Comparison of ENCODE assay signal across 20 cellular contexts in the genomic region with DNA sequence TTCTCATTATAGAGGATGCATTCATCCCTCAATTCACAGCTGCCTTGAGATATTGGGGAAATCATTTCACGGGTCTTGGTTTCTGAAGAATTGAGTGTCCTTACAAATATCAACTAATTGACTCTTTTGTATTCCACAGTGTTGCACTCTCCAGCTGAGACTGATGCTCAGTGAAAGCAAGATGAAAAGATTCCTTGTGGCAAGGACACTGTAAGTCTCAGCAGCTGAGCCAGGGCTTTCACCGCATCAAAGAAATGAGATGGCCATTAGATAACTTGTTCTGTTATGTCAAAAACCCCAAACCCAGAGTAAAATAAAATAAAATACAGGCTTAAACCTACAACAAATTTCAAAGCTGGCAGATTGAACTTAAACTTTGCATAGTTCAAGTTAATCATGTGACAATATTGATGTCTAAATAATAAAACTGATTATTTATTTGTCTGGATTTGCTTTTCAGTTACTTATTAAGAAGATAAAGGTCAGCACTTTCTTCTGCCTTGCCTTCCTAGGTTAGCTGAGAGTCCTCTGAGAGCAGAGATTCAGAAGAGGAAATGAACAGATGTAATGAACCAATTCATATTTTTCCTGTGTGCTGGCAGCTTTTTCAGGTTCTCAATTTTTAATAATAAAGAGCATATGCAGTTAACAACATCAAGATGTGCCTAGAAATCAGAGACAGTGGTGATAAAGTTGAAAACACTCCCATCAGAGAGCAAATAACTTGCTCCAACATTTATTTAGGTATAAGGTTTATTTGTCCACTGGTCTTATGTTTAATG.
A peak's percentile ranks its signal among the peaks of the same experiment; 100 is the strongest.
DNase-seq lines count a peak whose midpoint lies in the region; ATAC-seq and TF ChIP-seq lines count a peak whose summit lies in the region.
"Had no signal": no experiment of that assay in that cellular context is flagged by ENCODE, and none has a peak within 500 bp of the region (broad histone marks: within the 10 kb centered on the region; RNA-seq: fewer than 3 reads in every experiment).

No MANE protein-coding gene starts in this region.

- no peak overlapping the region for H3K4me3 ChIP-seq in SK-N-SH (ENCODE audit: low read depth in 2 of 2, low read length in 1 of 2)
- no peak overlapping the region for H3K4me3 ChIP-seq in foreskin fibroblast (ENCODE audit: low read depth in 1 of 2, low read length in 2 of 2)
- no peak overlapping the region for H3K4me3 ChIP-seq in PC-3 (ENCODE audit: low read length)
- H3K4me3 ChIP-seq: A549, GM12878, MG63, SJSA1 had no signal

- H3K4me2 ChIP-seq in SK-N-SH (no peak overlapping the region), PC-3 (ENCODE audit: low read length) (no peak overlapping the region)
- H3K4me2 ChIP-seq: A549 had no signal

- H2AFZ ChIP-seq in SK-N-SH (ENCODE audit: low read depth): peak overlapping the region; percentile 2; the same call in 1 of the 2 replicates
- H2AFZ ChIP-seq in PC-3 (ENCODE audit: low read length): no peak overlapping the region

- peak in 1 of 2 experiments; percentile 27; a peak in 1 of 4 replicates for TF ChIP-seq EP300 in SK-N-SH (IDR thresholded peaks at IDR 0.05; ENCODE audit: borderline replicate concordance in 1 of 2, low read depth in 1 of 2, low read length in 1 of 2)

- DNase-seq in Ammon's horn (ENCODE audit: low spot score) (peak; percentile 9), SK-N-SH (no peak), foreskin fibroblast (peak; percentile 14 to 59), pons (ENCODE audit: low spot score) (peak; percentile 42), posterior vena cava (ENCODE audit: low spot score) (no peak), PC-3 (no peak)
- DNase-seq in effector CD4-positive, alpha-beta T cell: no peak
- DNase-seq in stimulated activated naive B cell treated with anti-CD40 and anti-IgM and Interleukin-4, amounts not matched to agents 10 μg/mL and 1 μg/mL and 100 μg/mL, for 72 hours: no peak
- DNase-seq: CD4-positive, CD25-positive, alpha-beta regulatory T cell; DMS79; Kasumi-1; MG63; NCI-H1048; NCI-H1436; NCI-H187 treated with DMSO at 0.1 percent for 48 hours; NCI-H226; NCI-H524 had no signal

- peaks cover 0 to 10% of the 10 kb centered on the region in 2 donors for H3K4me1 Mint-ChIP-seq in stimulated activated naive B cell treated with anti-CD40 and anti-IgM and Interleukin-4, amounts not matched to agents 10 μg/mL and 1 μg/mL and 100 μg/mL, for 72 hours
- H3K4me1 Mint-ChIP-seq: CD4-positive, CD25-positive, alpha-beta regulatory T cell had no signal

- H3K27me3 ChIP-seq in SK-N-SH (ENCODE audit: insufficient read depth): no peaks in the 10 kb centered on the region
- H3K27me3 ChIP-seq in PC-3 (ENCODE audit: low read length): peaks cover 8% of the 10 kb centered on the region; the same call in 1 of the 2 replicates
- H3K27me3 ChIP-seq: MG63, SJSA1 had no signal

- CTCF ChIA-PET in SK-N-SH (lab: Yijun Ruan, JAX): no interaction called here
- CTCF ChIA-PET in PC-3 (lab: Charles Lee): no interaction called here

- H3K27ac ChIP-seq in SK-N-SH (ENCODE audit: low read depth in 2 of 2, low read length in 1 of 2): peak overlapping the region in 1 of 2 experiments; percentile 69; a peak in 1 of 4 replicates
- H3K27ac ChIP-seq in PC-3 (ENCODE audit: low read length): no peak overlapping the region
- H3K27ac ChIP-seq: A549, SJSA1 had no signal

- no peaks in the 10 kb centered on the region for H3K9me3 ChIP-seq in SK-N-SH
- no peaks in the 10 kb centered on the region for H3K9me3 ChIP-seq in PC-3 (ENCODE audit: low read length)
- H3K9me3 ChIP-seq: A549, MG63 had no signal

- H3K9ac ChIP-seq in SK-N-SH: no peak overlapping the region
- no peak overlapping the region for H3K9ac ChIP-seq in PC-3 (ENCODE audit: low read length)

- H3F3A ChIP-seq in SK-N-SH (replicated peaks; ENCODE audit: insufficient read depth) (no peaks in the 10 kb centered on the region), PC-3 (ENCODE audit: low read length, unreplicated experiment) (no peaks in the 10 kb centered on the region)

- H3K9me3 Mint-ChIP-seq in stimulated activated naive B cell treated with anti-CD40 and anti-IgM and Interleukin-4, amounts not matched to agents 10 μg/mL and 1 μg/mL and 100 μg/mL, for 72 hours: peaks cover 6 to 7% of the 10 kb centered on the region in 2 donors

- H3K27me3 Mint-ChIP-seq in stimulated activated naive B cell treated with anti-CD40 and anti-IgM and Interleukin-4, amounts not matched to agents 10 μg/mL and 1 μg/mL and 100 μg/mL, for 72 hours: peaks cover 0 to 9% of the 10 kb centered on the region in 2 donors

- H3K9me2 ChIP-seq in SK-N-SH (no peaks in the 10 kb centered on the region), PC-3 (replicated peaks; ENCODE audit: low read length) (no peaks in the 10 kb centered on the region)

- intact Hi-C loops in posterior vena cava (cut with DNase I): no loop called here
- intact Hi-C loops in PC-3 (cut with micrococcal nuclease): no loop called here

- H3K27ac Mint-ChIP-seq in stimulated activated naive B cell treated with anti-CD40 and anti-IgM and Interleukin-4, amounts not matched to agents 10 μg/mL and 1 μg/mL and 100 μg/mL, for 72 hours: no peak overlapping the region
- H3K27ac Mint-ChIP-seq: CD4-positive, CD25-positive, alpha-beta regulatory T cell had no signal

- WGBS in SK-N-SH (ENCODE audit: low lambda C conversion rate): 24% methylated on average over 2 of the region's 2 CpGs

- POLR2A ChIA-PET in SK-N-SH (lab: Yijun Ruan, JAX) (no interaction called here), PC-3 (lab: Charles Lee; ENCODE audit: unreplicated experiment) (no interaction called here)

- H3K36me3 ChIP-seq in SK-N-SH (replicated peaks in 1 of 2; ENCODE audit: control insufficient read depth in 1 of 2, insufficient read depth in 2 of 2, low read length in 1 of 2) (no peaks in the 10 kb centered on the region), PC-3 (ENCODE audit: low read depth, low read length) (no peaks in the 10 kb centered on the region)
- H3K36me3 ChIP-seq: MG63, SJSA1 had no signal

- TF ChIP-seq RAD21 in SK-N-SH (IDR thresholded peaks at IDR 0.05; ENCODE audit: low read length): no peak

- H4K20me1 ChIP-seq in SK-N-SH (ENCODE audit: insufficient read depth) (no peaks in the 10 kb centered on the region), PC-3 (ENCODE audit: low read length) (no peaks in the 10 kb centered on the region)

- H3K4me3 Mint-ChIP-seq in stimulated activated naive B cell treated with anti-CD40 and anti-IgM and Interleukin-4, amounts not matched to agents 10 μg/mL and 1 μg/mL and 100 μg/mL, for 72 hours: no peak overlapping the region

- H3K79me2 ChIP-seq in SK-N-SH (ENCODE audit: insufficient read depth) (no peaks in the 10 kb centered on the region), PC-3 (ENCODE audit: low read length) (no peaks in the 10 kb centered on the region)

- no peak for ATAC-seq in PC-3
- no peak for ATAC-seq in stimulated activated naive B cell treated with anti-CD40 and anti-IgM and Interleukin-4, amounts not matched to agents 10 μg/mL and 1 μg/mL and 100 μg/mL, for 72 hours (replicated peaks)
- ATAC-seq: A549, GM12878 had no signal

- H3K4me1 ChIP-seq in SK-N-SH (ENCODE audit: control insufficient read depth in 1 of 2, insufficient read depth in 2 of 2, low read depth in 1 of 2, low read length in 1 of 2) (no peaks in the 10 kb centered on the region; a peak in 2 of 4 replicates), PC-3 (ENCODE audit: insufficient read depth, low read length) (no peaks in the 10 kb centered on the region)
- H3K4me1 ChIP-seq: A549 had no signal

- TF ChIP-seq CTCF in SK-N-SH (IDR thresholded peaks at IDR 0.05): no peak
- no peak for TF ChIP-seq CTCF in foreskin fibroblast (IDR thresholded peaks at IDR 0.05; ENCODE audit: low read depth, low read length)
- no peak for TF ChIP-seq CTCF in PC-3 (conservative IDR thresholded peaks at IDR 0.05; ENCODE audit: low read depth, low read length)

- peaks cover 3 to 8% of the 10 kb centered on the region in 2 donors for H3K36me3 Mint-ChIP-seq in stimulated activated naive B cell treated with anti-CD40 and anti-IgM and Interleukin-4, amounts not matched to agents 10 μg/mL and 1 μg/mL and 100 μg/mL, for 72 hours
- H3K36me3 Mint-ChIP-seq: CD4-positive, CD25-positive, alpha-beta regulatory T cell had no signal

- no TSS peak for BruUV-seq in PC-3 (replicated peaks; lab: Mats Ljungman, UMichigan)

TF ChIP-seq in SK-N-SH, 30 proteins besides CTCF, POLR2A, EP300 and RAD21:
- TF ChIP-seq SMC3 (IDR thresholded peaks at IDR 0.05; ENCODE audit: low read depth, low read length) (no peak), POLR2AphosphoS5 (IDR thresholded peaks at IDR 0.05; ENCODE audit: low read depth, low read length) (peak; percentile 17; the same call in 1 of the 2 replicates), TCF12 (IDR thresholded peaks at IDR 0.05) (peak; percentile 78), NFIC (IDR thresholded peaks at IDR 0.05; ENCODE audit: borderline replicate concordance) (no peak), JUND (IDR thresholded peaks at IDR 0.05) (0 out of 2 replicates have a peak, but pooled peaks have one; percentile 20)
- TF ChIP-seq, protein P1, sequence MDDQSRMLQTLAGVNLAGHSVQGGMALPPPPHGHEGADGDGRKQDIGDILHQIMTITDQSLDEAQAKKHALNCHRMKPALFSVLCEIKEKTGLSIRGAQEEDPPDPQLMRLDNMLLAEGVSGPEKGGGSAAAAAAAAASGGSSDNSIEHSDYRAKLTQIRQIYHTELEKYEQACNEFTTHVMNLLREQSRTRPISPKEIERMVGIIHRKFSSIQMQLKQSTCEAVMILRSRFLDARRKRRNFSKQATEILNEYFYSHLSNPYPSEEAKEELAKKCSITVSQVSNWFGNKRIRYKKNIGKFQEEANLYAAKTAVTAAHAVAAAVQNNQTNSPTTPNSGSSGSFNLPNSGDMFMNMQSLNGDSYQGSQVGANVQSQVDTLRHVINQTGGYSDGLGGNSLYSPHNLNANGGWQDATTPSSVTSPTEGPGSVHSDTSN (IDR thresholded peaks at IDR 0.05): peak; percentile 5; the same call in 1 of the 2 replicates
TF ChIP-seq in SK-N-SH: peak in this region for 4.

Comparison
In these comparisons a context has a peak if more than half of its experiments do, and no peak if none do; other contexts are left out.
1. DNase-seq: peak in Ammon's horn (single experiment), foreskin fibroblast (2 of 2) and pons (single experiment); none in SK-N-SH (single experiment), effector CD4-positive, alpha-beta T cell (single experiment), posterior vena cava (single experiment), PC-3 (single experiment) and stimulated activated naive B cell treated with anti-CD40 and anti-IgM and Interleukin-4, amounts not matched to agents 10 μg/mL and 1 μg/mL and 100 μg/mL, for 72 hours (single experiment).